ENCODE assay signal across 8 cellular contexts in genomic region chr5:80755634-80756033, GRCh38.
DNase-seq lines count a peak whose midpoint lies in the region; ATAC-seq, FAIRE-seq and TF ChIP-seq lines count a peak whose summit lies in the region.

No MANE protein-coding gene starts in this region.

- no peak overlapping the region for H3K9ac ChIP-seq in OCI-LY3 (ENCODE audit: low read length)

- no peak for TF ChIP-seq POLR2A in lower leg skin (IDR thresholded peaks at IDR 0.05)

- H3K4me3 Mint-ChIP-seq in memory B cell: peak overlapping the region; percentile 46

- peaks cover 10% of the 10 kb centered on the region for H3K36me3 ChIP-seq in OCI-LY3 (replicated peaks; ENCODE audit: low read depth, low read length)

- no peaks in the 10 kb centered on the region for H3K79me2 ChIP-seq in OCI-LY3 (ENCODE audit: low read length)

- H3K4me3 ChIP-seq in OCI-LY3 (ENCODE audit: low read length) (peak overlapping the region; percentile 52), lower leg skin (ENCODE audit: low read depth, poor library complexity, severe bottlenecking) (no peak overlapping the region)

- peaks cover 2% of the 10 kb centered on the region for H3K9me3 Mint-ChIP-seq in memory B cell

- peaks cover 27% of the 10 kb centered on the region for H4K20me1 ChIP-seq in OCI-LY3 (ENCODE audit: insufficient read depth, low read length)

- DNase-seq in memory B cell (ENCODE audit: low spot score in 2 of 2) (no peak), lower leg skin (ENCODE audit: low spot score in 2 of 2) (no peak), D721Med (ENCODE audit: insufficient read length, low spot score) (no peak), Right ventricle myocardium superior (no peak), SIG-M5 treated with dmso at 0.1 percent for 504 hours (lab: John Stamatoyannopoulos, UW; ENCODE audit: unreplicated experiment) (no peak)

- TF ChIP-seq CTCF in OCI-LY3 (IDR thresholded peaks at IDR 0.05; ENCODE audit: low read depth, low read length) (no peak), lower leg skin (IDR thresholded peaks at IDR 0.05) (no peak), D721Med (IDR thresholded peaks at IDR 0.05; ENCODE audit: insufficient read depth, missing control alignments) (no peak)

- peaks cover 32% of the 10 kb centered on the region for H3K36me3 Mint-ChIP-seq in memory B cell

- no peak overlapping the region for H2AFZ ChIP-seq in OCI-LY3 (ENCODE audit: low read depth, low read length)

- H3K27ac Mint-ChIP-seq in memory B cell: peak overlapping the region; percentile 9

- no peaks in the 10 kb centered on the region for H3K27me3 ChIP-seq in OCI-LY3 (ENCODE audit: low read depth, low read length)

- WGBS in lower leg skin, 2 donors: 62 to 67% methylated on average over 3 of the region's 3 CpGs

- peaks cover 3% of the 10 kb centered on the region; the same call in 1 of the 2 replicates for H3K9me3 ChIP-seq in OCI-LY3 (ENCODE audit: insufficient read depth, low read length)

- intact Hi-C loops in lower leg skin (cut with DNase I; ENCODE audit: low total_unique reads): no loop called here
- intact Hi-C loops in Right ventricle myocardium superior (cut with DNase I): no loop called here

- H3K4me2 ChIP-seq in OCI-LY3 (ENCODE audit: low read length): peak overlapping the region; percentile 79

- no peaks in the 10 kb centered on the region for H3K27me3 Mint-ChIP-seq in memory B cell

- no peak overlapping the region for H3K27ac ChIP-seq in OCI-LY3 (ENCODE audit: low read length)

- peaks cover 18% of the 10 kb centered on the region for H3K4me1 ChIP-seq in OCI-LY3 (ENCODE audit: low read length)

- ATAC-seq in GM18873 (IDR thresholded peaks at IDR 0.05; ENCODE audit: low FRiP score, unreplicated experiment) (peak; percentile 97), HG02759 (IDR thresholded peaks at IDR 0.05; ENCODE audit: unreplicated experiment) (peak; percentile 96), memory B cell (ENCODE audit: low read depth) (peak; percentile 58), Right ventricle myocardium superior (ENCODE audit: poor library complexity) (no peak)

- peaks cover 20% of the 10 kb centered on the region for H3K4me1 Mint-ChIP-seq in memory B cell

- FAIRE-seq in D721Med (lab: Jason Lieb, UNC): no peak
